ENCODE assay signal across 19 cellular contexts in genomic region chr9:86722706-86723075, GRCh38.
DNase-seq lines count a peak whose midpoint lies in the region; TF ChIP-seq lines count a peak whose summit lies in the region.
"Had no signal": no experiment of that assay in that cellular context is flagged by ENCODE, and none has a peak within 500 bp of the region (broad histone marks: within the 10 kb centered on the region; RNA-seq: fewer than 3 reads in every experiment).

No MANE protein-coding gene starts in this region.

- peak overlapping the region; percentile 98 for H3K27ac ChIP-seq in RWPE1
- H3K27ac ChIP-seq in neural progenitor cell, result no peak overlapping the region
- H3K27ac ChIP-seq: C4-2B, psoas muscle had no signal

- no peaks in the 10 kb centered on the region for H3K79me2 ChIP-seq in neural progenitor cell (ENCODE audit: low read depth)

- H3K36me3 Mint-ChIP-seq in chondrocyte (ENCODE audit: low read depth) (no peaks in the 10 kb centered on the region), neural progenitor cell (no peaks in the 10 kb centered on the region), type B pancreatic cell (no peaks in the 10 kb centered on the region)

- H3K4me1 Mint-ChIP-seq in chondrocyte (ENCODE audit: low read depth) (peaks cover 29% of the 10 kb centered on the region), neural progenitor cell (peaks cover 10% of the 10 kb centered on the region), type B pancreatic cell (ENCODE audit: unreplicated experiment) (peaks cover 36% of the 10 kb centered on the region)

- H2AFZ ChIP-seq in neural progenitor cell (replicated peaks), result peak overlapping the region; percentile 27

- H3K9me3 ChIP-seq in neural progenitor cell (ENCODE audit: low read depth), result no peaks in the 10 kb centered on the region
- H3K9me3 ChIP-seq: psoas muscle had no signal

- no peak overlapping the region for H3K9ac ChIP-seq in neural progenitor cell

- no peak overlapping the region for H3K4me2 ChIP-seq in neural progenitor cell

- H3K9me3 Mint-ChIP-seq in chondrocyte (ENCODE audit: low read depth), result no peaks in the 10 kb centered on the region
- H3K9me3 Mint-ChIP-seq in neural progenitor cell, result no peaks in the 10 kb centered on the region
- peaks cover 13% of the 10 kb centered on the region for H3K9me3 Mint-ChIP-seq in type B pancreatic cell

- H3K27me3 Mint-ChIP-seq in chondrocyte (ENCODE audit: low read depth) (no peaks in the 10 kb centered on the region), neural progenitor cell (ENCODE audit: insufficient read depth, low read depth) (no peaks in the 10 kb centered on the region), type B pancreatic cell (no peaks in the 10 kb centered on the region)

- H3K4me3 ChIP-seq in neural progenitor cell, result no peak overlapping the region
- H3K4me3 ChIP-seq: psoas muscle had no signal

- no peak for DNase-seq in RWPE1 (ENCODE audit: low spot score)
- DNase-seq in chondrocyte (ENCODE audit: low spot score), result no peak
- no peak for DNase-seq in neural progenitor cell (ENCODE audit: low spot score)
- no peak for DNase-seq in type B pancreatic cell (ENCODE audit: extremely low spot score, unreplicated experiment)
- DNase-seq in T-helper 1 cell, result no peak
- DNase-seq in SIG-M5 (lab: John Stamatoyannopoulos, UW), result no peak
- DNase-seq in activated effector memory CD4-positive, alpha-beta T cell treated with anti-CD3 and anti-CD28 coated beads, Interleukin-2, amount 50 U/mL, for 16 hours, result no peak
- DNase-seq: activated CD4-positive, alpha-beta T cell treated with anti-CD3 and anti-CD28 coated beads for 1 hour; activated CD8-positive, alpha-beta memory T cell treated with anti-CD3 and anti-CD28 coated beads, Interleukin-2, amount 50 U/mL, for 4 hours; activated gamma-delta T cell treated with Interleukin-2 at 50 U/mL for 16 hours; erythroblast; HCEC 1CT; hypothalamus; NCI-H1930; NCI-H510A; psoas muscle; T1000 had no signal

- CTCF ChIA-PET in RWPE1 (lab: Yijun Ruan, JAX), result interaction anchor here (0.7 to 1.0 kb wide), 3 partner anchors 13 to 807 kb away, joined by 3 to 5 read pairs (median 3); no protein-coding TSS in a partner anchor

- no peaks in the 10 kb centered on the region for H3K36me3 ChIP-seq in neural progenitor cell

- no peaks in the 10 kb centered on the region for H3K4me1 ChIP-seq in neural progenitor cell
- H3K4me1 ChIP-seq: psoas muscle had no signal

- no peaks in the 10 kb centered on the region for H3K27me3 ChIP-seq in neural progenitor cell

- POLR2A ChIA-PET in RWPE1 (lab: Yijun Ruan, JAX; ENCODE audit: low non-redundant PET), result interaction anchor here (0.7 kb wide), 1 partner anchor 10 kb away, joined by 5 read pairs; no protein-coding TSS in a partner anchor

- H3K27ac Mint-ChIP-seq in chondrocyte (ENCODE audit: unreplicated experiment) (peak overlapping the region; percentile 91), neural progenitor cell (no peak overlapping the region), type B pancreatic cell (peak overlapping the region; percentile 11)
- H3K27ac Mint-ChIP-seq: dendritic cell treated with granulocyte-macrophage colony-stimulating factor and Interleukin-4, amounts not matched to agents 40 ng/mL and 50 ng/mL, for 4 days had no signal

- TF ChIP-seq CTCF in RWPE1 (conservative IDR thresholded peaks at IDR 0.05; ENCODE audit: low read depth) (no peak), chondrocyte (IDR thresholded peaks at IDR 0.05) (no peak), neural progenitor cell (IDR thresholded peaks at IDR 0.05) (no peak), type B pancreatic cell (conservative IDR thresholded peaks at IDR 0.05) (no peak)

- H3K4me3 Mint-ChIP-seq in chondrocyte (ENCODE audit: unreplicated experiment), result no peak overlapping the region
- H3K4me3 Mint-ChIP-seq in neural progenitor cell, result no peak overlapping the region
- no peak overlapping the region for H3K4me3 Mint-ChIP-seq in type B pancreatic cell
- H3K4me3 Mint-ChIP-seq: dendritic cell treated with granulocyte-macrophage colony-stimulating factor and Interleukin-4, amounts not matched to agents 40 ng/mL and 50 ng/mL, for 4 days had no signal

- no peaks in the 10 kb centered on the region for H4K20me1 ChIP-seq in neural progenitor cell (ENCODE audit: low read depth)

- H3F3A ChIP-seq in neural progenitor cell (ENCODE audit: low read depth), result no peaks in the 10 kb centered on the region
